In genomic region chr22:39873963-39874362, GRCh38 we compare ENCODE assay signal across 2 cellular contexts.
TF ChIP-seq lines count a peak whose summit lies in the region.

No MANE protein-coding gene starts in this region.

TF ChIP-seq in HEK293, 187 proteins besides CTCF, POLR2A, EP300 and RAD21 (continued from another document):
- TF ChIP-seq ZNF518A (tag by site-specific recombination; conservative IDR thresholded peaks at IDR 0.05; ENCODE audit: low read depth): no peak

TF ChIP-seq in K562, 482 proteins besides CTCF, POLR2A, EP300 and RAD21:
- TF ChIP-seq NR0B1 (IDR thresholded peaks at IDR 0.05; ENCODE audit: partially characterized antibody) (no peak), NUFIP1 (IDR thresholded peaks at IDR 0.05; ENCODE audit: partially characterized antibody) (no peak), ZBTB11 (CRISPR knock-in tag; IDR thresholded peaks at IDR 0.05) (no peak), ZFP36 (IDR thresholded peaks at IDR 0.05; ENCODE audit: low read depth, low read length, partially characterized antibody) (no peak), ARID4B (CRISPR knock-in tag; IDR thresholded peaks at IDR 0.05) (no peak), DMBX1 (CRISPR knock-in tag; IDR thresholded peaks at IDR 0.05; ENCODE audit: borderline replicate concordance) (no peak), HSF4 (CRISPR knock-in tag; IDR thresholded peaks at IDR 0.05; ENCODE audit: borderline replicate concordance) (no peak), SPI1 (IDR thresholded peaks at IDR 0.05; ENCODE audit: borderline replicate concordance, low read depth, low read length) (no peak), ETS1 (conservative IDR thresholded peaks at IDR 0.05; ENCODE audit: control insufficient read depth, low read depth, low read length) (no peak), COPS2 (conservative IDR thresholded peaks at IDR 0.05) (no peak), E2F3 (CRISPR knock-in tag; IDR thresholded peaks at IDR 0.05) (no peak), E2F8 (IDR thresholded peaks at IDR 0.05; ENCODE audit: low read depth, partially characterized antibody) (no peak), ZNF518B (CRISPR knock-in tag; IDR thresholded peaks at IDR 0.05) (no peak), GABPA (tag; conservative IDR thresholded peaks at IDR 0.05; ENCODE audit: low read depth) (no peak), GTF2B (IDR thresholded peaks at IDR 0.05; ENCODE audit: extremely low read depth, insufficient read length) (no peak), PHF8 (IDR thresholded peaks at IDR 0.05; ENCODE audit: borderline replicate concordance, low read length) (no peak), MAZ (CRISPR knock-in tag; conservative IDR thresholded peaks at IDR 0.05 in 1 of 2, IDR thresholded peaks at IDR 0.05 in 1 of 2) (no peak), ZNF23 (CRISPR knock-in tag; IDR thresholded peaks at IDR 0.05) (no peak)
TF ChIP-seq in K562: peak in this region for 0.
